Comparison of ENCODE assay signal across 10 cellular contexts in the genomic region with DNA sequence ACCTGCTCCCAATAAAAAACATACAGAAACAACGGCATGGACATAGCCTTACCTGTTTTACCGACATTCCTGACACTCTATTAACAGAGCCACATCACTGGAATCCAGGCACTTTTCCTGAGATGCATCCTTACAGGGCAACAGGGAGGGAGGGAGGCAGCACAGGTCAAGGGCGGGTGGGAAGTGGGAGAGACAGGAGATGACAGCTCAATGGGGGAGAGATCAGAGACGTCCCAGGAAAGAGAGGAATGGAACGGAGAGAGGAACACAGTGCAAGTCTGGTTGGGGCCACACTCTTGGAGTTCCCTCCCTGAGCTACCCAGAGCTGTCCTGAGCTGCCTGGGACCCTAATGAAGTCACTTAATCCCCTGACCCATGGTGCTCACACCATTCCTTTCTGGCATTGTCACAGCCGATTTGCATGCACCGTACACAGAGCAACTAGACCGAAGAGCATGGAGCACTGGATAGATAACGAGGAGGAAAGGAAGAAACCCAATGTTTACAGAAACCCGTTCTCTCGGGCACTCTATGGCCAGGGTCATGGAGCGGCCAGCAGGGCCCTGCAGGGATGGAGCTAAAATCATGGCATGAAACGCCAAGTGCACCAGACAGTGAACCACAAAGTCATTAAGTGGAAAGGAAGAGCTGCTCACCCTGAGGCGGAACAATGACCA.
DNase-seq lines count a peak whose midpoint lies in the region; ATAC-seq and TF ChIP-seq lines count a peak whose summit lies in the region.
"Had no signal": no experiment of that assay in that cellular context is flagged by ENCODE, and none has a peak within 500 bp of the region (broad histone marks: within the 10 kb centered on the region; RNA-seq: fewer than 3 reads in every experiment).

No MANE protein-coding gene starts in this region.

- H3K36me3 Mint-ChIP-seq in mesothelial cell of epicardium = no peaks in the 10 kb centered on the region
- H3K36me3 Mint-ChIP-seq: immature natural killer cell had no signal

- DNase-seq in DMS53 treated with DMSO at 0.1 percent for 48 hours (lab: John Stamatoyannopoulos, UW; ENCODE audit: unreplicated experiment) = peak; percentile 81
- peak; percentile 56 for DNase-seq in NCI-H146 (lab: John Stamatoyannopoulos, UW)
- peak; percentile 27 for DNase-seq in epidermal melanocyte (ENCODE audit: insufficient read length, low spot score)
- DNase-seq in lower lobe of right lung = no peak
- no peak for DNase-seq in erythroblast (lab: John Stamatoyannopoulos, UW)
- DNase-seq in mesothelial cell of epicardium (ENCODE audit: low spot score in 2 of 2, unreplicated experiment in 2 of 2) = no peak
- DNase-seq in occipital lobe (lab: John Stamatoyannopoulos, UW) = no peak
- DNase-seq: immature natural killer cell had no signal

- no peaks in the 10 kb centered on the region for H3K9me3 Mint-ChIP-seq in mesothelial cell of epicardium
- H3K9me3 Mint-ChIP-seq: immature natural killer cell had no signal

- peaks cover 29% of the 10 kb centered on the region for H3K4me1 Mint-ChIP-seq in mesothelial cell of epicardium
- H3K4me1 Mint-ChIP-seq: immature natural killer cell had no signal

- H3K27me3 Mint-ChIP-seq in mesothelial cell of epicardium (ENCODE audit: low read depth) = no peaks in the 10 kb centered on the region

- H3F3A ChIP-seq in neural cell (ENCODE audit: insufficient read depth, low read length, poor library complexity, severe bottlenecking) = no peaks in the 10 kb centered on the region

- H3K9ac ChIP-seq in neural cell (ENCODE audit: low read length) = no peak overlapping the region

- no peaks in the 10 kb centered on the region for H3K9me2 ChIP-seq in neural cell (ENCODE audit: insufficient read depth, low read length)

- intact Hi-C loops in lower lobe of right lung (cut with DNase I) = no loop called here

- H3K4me1 ChIP-seq in lower lobe of right lung = peaks cover 11% of the 10 kb centered on the region

- no peak for TF ChIP-seq CTCF in neural cell (IDR thresholded peaks at IDR 0.05; ENCODE audit: poor library complexity, severe bottlenecking)
- no peak for TF ChIP-seq CTCF in lower lobe of right lung (IDR thresholded peaks at IDR 0.05)
- no peak for TF ChIP-seq CTCF in mesothelial cell of epicardium (IDR thresholded peaks at IDR 0.05; ENCODE audit: unreplicated experiment)

- H3K27ac Mint-ChIP-seq in mesothelial cell of epicardium = no peak overlapping the region
- H3K27ac Mint-ChIP-seq: immature natural killer cell had no signal

- no peak overlapping the region for H3K4me3 Mint-ChIP-seq in mesothelial cell of epicardium
- H3K4me3 Mint-ChIP-seq: immature natural killer cell had no signal

- H3K27me3 ChIP-seq in neural cell (ENCODE audit: insufficient read depth, low read depth, low read length) (no peaks in the 10 kb centered on the region), lower lobe of right lung (ENCODE audit: low read depth) (no peaks in the 10 kb centered on the region)

- H3K79me2 ChIP-seq in neural cell (replicated peaks; ENCODE audit: insufficient read depth, low read length) = peaks cover 52% of the 10 kb centered on the region

- TF ChIP-seq POLR2A in erythroblast (IDR thresholded peaks at IDR 0.05; ENCODE audit: low read length) = no peak

- ATAC-seq in lower lobe of right lung = no peak

- H3K9me3 ChIP-seq in neural cell (ENCODE audit: low read length) (no peaks in the 10 kb centered on the region), lower lobe of right lung (no peaks in the 10 kb centered on the region)

- no peaks in the 10 kb centered on the region for H4K20me1 ChIP-seq in neural cell (ENCODE audit: insufficient read depth)

- H3K36me3 ChIP-seq in neural cell (ENCODE audit: insufficient read depth, low read length) = no peaks in the 10 kb centered on the region
- no peaks in the 10 kb centered on the region for H3K36me3 ChIP-seq in lower lobe of right lung

- no peak overlapping the region for H3K4me2 ChIP-seq in neural cell (ENCODE audit: low read length)

- H3K27ac ChIP-seq in neural cell (ENCODE audit: low read length) (no peak overlapping the region), lower lobe of right lung (no peak overlapping the region)
- H3K27ac ChIP-seq: coronary artery had no signal

- no peak for TF ChIP-seq RAD21 in neural cell (conservative IDR thresholded peaks at IDR 0.05)

- H2AFZ ChIP-seq in neural cell (ENCODE audit: low read depth, low read length) = no peak overlapping the region

- H3K4me3 ChIP-seq in neural cell (ENCODE audit: low read length) = peak overlapping the region; percentile 3
- H3K4me3 ChIP-seq in lower lobe of right lung = no peak overlapping the region
- H3K4me3 ChIP-seq: coronary artery had no signal

- TF ChIP-seq EP300 in neural cell (conservative IDR thresholded peaks at IDR 0.05; ENCODE audit: poor library complexity, severe bottlenecking) = no peak

TF ChIP-seq in neural cell, 6 proteins besides CTCF, POLR2A, EP300 and RAD21:
- no peak for TF ChIP-seq POLR2AphosphoS5 (IDR thresholded peaks at IDR 0.05)
- TF ChIP-seq EZH2 (IDR thresholded peaks at IDR 0.05; ENCODE audit: borderline replicate concordance, insufficient read depth, low read length, poor library complexity, severe bottlenecking) = no peak
- no peak for TF ChIP-seq TAF1 (IDR thresholded peaks at IDR 0.05; ENCODE audit: low read depth)
- no peak for TF ChIP-seq SMC3 (conservative IDR thresholded peaks at IDR 0.05; ENCODE audit: poor library complexity)
- no peak for TF ChIP-seq MXI1 (conservative IDR thresholded peaks at IDR 0.05; ENCODE audit: poor library complexity, severe bottlenecking)
- TF ChIP-seq, protein P1, sequence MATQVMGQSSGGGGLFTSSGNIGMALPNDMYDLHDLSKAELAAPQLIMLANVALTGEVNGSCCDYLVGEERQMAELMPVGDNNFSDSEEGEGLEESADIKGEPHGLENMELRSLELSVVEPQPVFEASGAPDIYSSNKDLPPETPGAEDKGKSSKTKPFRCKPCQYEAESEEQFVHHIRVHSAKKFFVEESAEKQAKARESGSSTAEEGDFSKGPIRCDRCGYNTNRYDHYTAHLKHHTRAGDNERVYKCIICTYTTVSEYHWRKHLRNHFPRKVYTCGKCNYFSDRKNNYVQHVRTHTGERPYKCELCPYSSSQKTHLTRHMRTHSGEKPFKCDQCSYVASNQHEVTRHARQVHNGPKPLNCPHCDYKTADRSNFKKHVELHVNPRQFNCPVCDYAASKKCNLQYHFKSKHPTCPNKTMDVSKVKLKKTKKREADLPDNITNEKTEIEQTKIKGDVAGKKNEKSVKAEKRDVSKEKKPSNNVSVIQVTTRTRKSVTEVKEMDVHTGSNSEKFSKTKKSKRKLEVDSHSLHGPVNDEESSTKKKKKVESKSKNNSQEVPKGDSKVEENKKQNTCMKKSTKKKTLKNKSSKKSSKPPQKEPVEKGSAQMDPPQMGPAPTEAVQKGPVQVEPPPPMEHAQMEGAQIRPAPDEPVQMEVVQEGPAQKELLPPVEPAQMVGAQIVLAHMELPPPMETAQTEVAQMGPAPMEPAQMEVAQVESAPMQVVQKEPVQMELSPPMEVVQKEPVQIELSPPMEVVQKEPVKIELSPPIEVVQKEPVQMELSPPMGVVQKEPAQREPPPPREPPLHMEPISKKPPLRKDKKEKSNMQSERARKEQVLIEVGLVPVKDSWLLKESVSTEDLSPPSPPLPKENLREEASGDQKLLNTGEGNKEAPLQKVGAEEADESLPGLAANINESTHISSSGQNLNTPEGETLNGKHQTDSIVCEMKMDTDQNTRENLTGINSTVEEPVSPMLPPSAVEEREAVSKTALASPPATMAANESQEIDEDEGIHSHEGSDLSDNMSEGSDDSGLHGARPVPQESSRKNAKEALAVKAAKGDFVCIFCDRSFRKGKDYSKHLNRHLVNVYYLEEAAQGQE (IDR thresholded peaks at IDR 0.05; ENCODE audit: borderline replicate concordance) = no peak

Comparison
In these comparisons a context has a peak if more than half of its experiments do, and no peak if none do; other contexts are left out.
1. DNase-seq: peak in DMS53 treated with DMSO at 0.1 percent for 48 hours (single experiment), NCI-H146 (single experiment) and epidermal melanocyte (single experiment); none in lower lobe of right lung (single experiment), erythroblast (0 of 2), mesothelial cell of epicardium (0 of 2) and occipital lobe (single experiment).